ENCODE assay signal across 1 cellular context in genomic region chr7:80060218-80060806, GRCh38.
TF ChIP-seq lines count a peak whose summit lies in the region.

No MANE protein-coding gene starts in this region.

TF ChIP-seq in K562, 482 proteins besides CTCF, POLR2A, EP300 and RAD21 (continued from another document):
- TF ChIP-seq RERE (CRISPR knock-in tag; IDR thresholded peaks at IDR 0.05; ENCODE audit: borderline replicate concordance) (no peak), HSF4 (CRISPR knock-in tag; IDR thresholded peaks at IDR 0.05; ENCODE audit: borderline replicate concordance) (no peak), IFI16 (CRISPR knock-in tag; IDR thresholded peaks at IDR 0.05) (no peak), C11orf30 (IDR thresholded peaks at IDR 0.05; ENCODE audit: low read depth) (no peak)
TF ChIP-seq in K562: peak in this region for 0.
